14 cellular contexts compared by ENCODE assay signal in genomic region chr6:93886416-93886815, GRCh38.
DNase-seq lines count a peak whose midpoint lies in the region; TF ChIP-seq lines count a peak whose summit lies in the region.
"Had no signal": no experiment of that assay in that cellular context is flagged by ENCODE, and none has a peak within 500 bp of the region (broad histone marks: within the 10 kb centered on the region; RNA-seq: fewer than 3 reads in every experiment).

No MANE protein-coding gene starts in this region.

- no peaks in the 10 kb centered on the region for H3K36me3 ChIP-seq in SJCRH30
- H3K36me3 ChIP-seq: BLaER1 treated with 17β-estradiol and CSF1 and Interleukin-3, amounts not matched to agents 10 nM and 100 nM had no signal

- H3K4me3 ChIP-seq in astrocyte of the cerebellum (ENCODE audit: low read depth, low read length), result no peak overlapping the region
- no peak overlapping the region for H3K4me3 ChIP-seq in choroid plexus epithelial cell (ENCODE audit: low read depth, low read length)
- no peak overlapping the region for H3K4me3 ChIP-seq in SJCRH30
- H3K4me3 ChIP-seq: BLaER1 treated with 17β-estradiol and CSF1 and Interleukin-3, amounts not matched to agents 10 nM and 100 nM; GM12878; GM23248 had no signal

- H3K27me3 Mint-ChIP-seq in nephron (ENCODE audit: low read depth), result no peaks in the 10 kb centered on the region
- H3K27me3 Mint-ChIP-seq: CD4-positive, CD25-positive, alpha-beta regulatory T cell had no signal

- TF ChIP-seq CTCF in astrocyte of the cerebellum (IDR thresholded peaks at IDR 0.05; ENCODE audit: low read depth, low read length, missing control alignments), result no peak
- TF ChIP-seq CTCF in choroid plexus epithelial cell (conservative IDR thresholded peaks at IDR 0.05; ENCODE audit: low read depth, low read length), result no peak
- TF ChIP-seq CTCF in nephron (IDR thresholded peaks at IDR 0.05; ENCODE audit: unreplicated experiment in 3 of 3), result no peak

- DNase-seq in astrocyte of the cerebellum (ENCODE audit: low read depth) (peak; percentile 35), choroid plexus epithelial cell (ENCODE audit: low read depth) (peak; percentile 85), SJCRH30 (no peak), substantia nigra (lab: John Stamatoyannopoulos, UW) (no peak), activated gamma-delta T cell (lab: John Stamatoyannopoulos, UW) (no peak), DMS53 (lab: John Stamatoyannopoulos, UW) (no peak)
- DNase-seq: ACHN; CD4-positive, CD25-positive, alpha-beta regulatory T cell; DMS79; GM23248 had no signal

- no peaks in the 10 kb centered on the region for H3K27me3 ChIP-seq in SJCRH30
- H3K27me3 ChIP-seq: BLaER1 treated with 17β-estradiol and CSF1 and Interleukin-3, amounts not matched to agents 10 nM and 100 nM had no signal

- H3K4me3 Mint-ChIP-seq in nephron, result no peak overlapping the region
- H3K4me3 Mint-ChIP-seq: CD4-positive, CD25-positive, alpha-beta regulatory T cell had no signal

- H3K9me3 ChIP-seq in SJCRH30 (replicated peaks), result no peaks in the 10 kb centered on the region; the same call in 1 of the 2 replicates
- H3K9me3 ChIP-seq: BLaER1 treated with 17β-estradiol and CSF1 and Interleukin-3, amounts not matched to agents 10 nM and 100 nM had no signal

- H3K4me1 Mint-ChIP-seq in nephron, result peaks cover 7% of the 10 kb centered on the region
- H3K4me1 Mint-ChIP-seq: CD4-positive, CD25-positive, alpha-beta regulatory T cell had no signal

- no peaks in the 10 kb centered on the region for H3K9me3 Mint-ChIP-seq in nephron

- no peaks in the 10 kb centered on the region for H3K4me1 ChIP-seq in SJCRH30
- H3K4me1 ChIP-seq: BLaER1 treated with 17β-estradiol and CSF1 and Interleukin-3, amounts not matched to agents 10 nM and 100 nM had no signal

- H3K27ac Mint-ChIP-seq in nephron, result peak overlapping the region; percentile 62 to 84 (median 65)
- H3K27ac Mint-ChIP-seq: CD4-positive, CD25-positive, alpha-beta regulatory T cell had no signal

- in situ Hi-C loops in astrocyte of the cerebellum (cut with HindIII; ENCODE audit: low sequenced_read_pairs), result no loop called here

- H3K27ac ChIP-seq in SJCRH30 (no peak overlapping the region), substantia nigra (ENCODE audit: low read depth, low read length, poor library complexity, severe bottlenecking) (no peak overlapping the region)
- H3K27ac ChIP-seq: BLaER1 treated with 17β-estradiol and CSF1 and Interleukin-3, amounts not matched to agents 10 nM and 100 nM; GM23248; HL-60 had no signal

- no peaks in the 10 kb centered on the region for H3K36me3 Mint-ChIP-seq in nephron (ENCODE audit: low read depth)
- H3K36me3 Mint-ChIP-seq: CD4-positive, CD25-positive, alpha-beta regulatory T cell had no signal

Comparison
In these comparisons a context has a peak if more than half of its experiments do, and no peak if none do; other contexts are left out.
1. DNase-seq: peak in astrocyte of the cerebellum (single experiment) and choroid plexus epithelial cell (single experiment); none in SJCRH30 (0 of 2), substantia nigra (0 of 49), activated gamma-delta T cell (single experiment) and DMS53 (single experiment).